In the genomic region with DNA sequence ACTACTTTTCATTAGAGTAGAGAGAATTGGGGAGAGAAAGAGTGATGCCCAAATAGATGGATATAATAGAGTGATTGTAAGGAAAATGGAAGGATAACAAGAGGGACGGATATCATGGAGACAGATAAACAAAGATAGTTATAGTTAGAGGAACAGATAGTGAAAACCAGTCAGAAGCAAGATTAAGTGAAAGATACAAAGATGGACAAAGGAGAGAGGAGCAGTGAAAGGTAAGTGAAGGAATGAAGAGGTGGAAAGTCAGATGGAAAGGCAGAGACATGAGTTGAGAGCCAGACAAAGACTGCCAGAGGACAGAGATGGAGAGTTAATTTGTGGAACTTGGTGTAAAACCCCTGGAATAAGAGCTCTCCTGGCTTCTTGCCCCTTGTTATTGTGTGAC, we compare ENCODE assay signal across 9 cellular contexts. TPM values are rescaled to one million over a fixed set of nuclear protein-coding genes. Genes with fewer than 3 reads are reported as not detected.
"Had no signal": no experiment of that assay in that cellular context is flagged by ENCODE, and none has a peak within 500 bp of the region (broad histone marks: within the 10 kb centered on the region; RNA-seq: fewer than 3 reads in every experiment).

No MANE protein-coding gene starts in this region.

- FAIRE-seq: G401.6, GM12878, GM12891, GM12892, GM18507, GM19239 had no signal

- ATAC-seq: GM12878 had no signal

- H3K4me3 ChIP-seq: GM12878 had no signal

- DNase-seq: GDM1, GF-D8 had no signal

RNA-seq across cellular contexts. Expression of a gene that starts 59.2 kb away (rescaled TPM):
- total RNA-seq: G401, GM12878 had no signal
